Comparison of ENCODE assay signal across 20 cellular contexts in the genomic region with DNA sequence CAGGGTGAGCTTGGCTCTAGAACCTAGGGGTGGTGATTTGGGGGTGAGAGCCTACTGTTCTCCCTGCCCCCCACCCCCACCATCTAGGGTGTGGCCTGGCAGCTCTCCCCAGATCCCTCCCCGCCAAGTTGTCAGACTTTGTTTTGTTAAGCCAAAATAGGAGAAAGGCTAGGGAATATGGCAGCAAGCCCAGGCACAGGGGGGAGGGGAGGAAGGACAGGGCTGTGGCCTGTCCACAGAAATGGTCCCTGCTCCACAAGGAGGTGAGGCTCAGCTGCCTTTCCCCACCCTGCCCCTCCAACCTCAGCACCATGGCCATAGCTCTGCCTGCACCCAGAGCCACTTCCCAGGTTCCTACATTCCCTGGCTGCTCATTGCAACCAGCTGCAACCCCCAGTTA. TPM values are rescaled to one million over a fixed set of nuclear protein-coding genes. Genes with fewer than 3 reads are reported as not detected.
DNase-seq lines count a peak whose midpoint lies in the region; ATAC-seq and TF ChIP-seq lines count a peak whose summit lies in the region.
"Had no signal": no experiment of that assay in that cellular context is flagged by ENCODE, and none has a peak within 500 bp of the region (broad histone marks: within the 10 kb centered on the region; RNA-seq: fewer than 3 reads in every experiment).

No MANE protein-coding gene starts in this region.

- H3K18ac ChIP-seq in H9 (ENCODE audit: insufficient read length, low read depth, low read length) = no peak overlapping the region

- no peak overlapping the region for H3T11ph ChIP-seq in H9 (ENCODE audit: low read length)

- no peak overlapping the region for H2AK5ac ChIP-seq in H9 (ENCODE audit: insufficient read length, low read length)

- no peak overlapping the region for H4K5ac ChIP-seq in H9 (ENCODE audit: insufficient read length, low read depth, low read length)

- no peaks in the 10 kb centered on the region for H3K79me2 ChIP-seq in H9 (ENCODE audit: insufficient read depth, low read length)

- peaks cover 68% of the 10 kb centered on the region for H3K27me3 Mint-ChIP-seq in H9 (ENCODE audit: low read depth)
- H3K27me3 Mint-ChIP-seq: activated CD4-positive, alpha-beta T cell treated with anti-CD3 and anti-CD28 coated beads for 36 hours; central memory CD8-positive, alpha-beta T cell had no signal

- no peaks in the 10 kb centered on the region for H3K23me2 ChIP-seq in H9 (ENCODE audit: insufficient read length, low read depth, low read length, poor library complexity, severe bottlenecking)

- H2BK20ac ChIP-seq in H9 (ENCODE audit: low read depth, low read length, poor library complexity, severe bottlenecking) = no peak overlapping the region

- H3K4ac ChIP-seq in H9 (ENCODE audit: low read depth, low read length) = no peak overlapping the region

- H3K4me3 Mint-ChIP-seq in H9 = no peak overlapping the region
- H3K4me3 Mint-ChIP-seq: activated CD4-positive, alpha-beta T cell treated with anti-CD3 and anti-CD28 coated beads for 36 hours; CD8-positive, alpha-beta T cell; central memory CD8-positive, alpha-beta T cell; HFFc6 had no signal

- no peak overlapping the region for H4K91ac ChIP-seq in H9 (ENCODE audit: insufficient read length, low read depth, low read length)

- no peak overlapping the region for H3K9ac ChIP-seq in H9 (ENCODE audit: extremely low read depth, insufficient read length, low read length)

- H2BK120ac ChIP-seq in H9 (ENCODE audit: low read depth, low read length, poor library complexity, severe bottlenecking) = no peak overlapping the region

- no peak for TF ChIP-seq CTCF in fibroblast of the aortic adventitia (IDR thresholded peaks at IDR 0.05; ENCODE audit: insufficient read depth, low read length)
- TF ChIP-seq CTCF in stomach (IDR thresholded peaks at IDR 0.05) = no peak
- TF ChIP-seq CTCF in H9 (conservative IDR thresholded peaks at IDR 0.05) = no peak

- ATAC-seq in left lobe of liver (peak; percentile 89), HG03039 (IDR thresholded peaks at IDR 0.05; ENCODE audit: unreplicated experiment) (no peak), GM19324 (IDR thresholded peaks at IDR 0.05; ENCODE audit: low FRiP score, unreplicated experiment) (no peak)
- ATAC-seq: activated CD4-positive, alpha-beta T cell treated with anti-CD3 and anti-CD28 coated beads for 36 hours; CD8-positive, alpha-beta T cell had no signal

- H3K9me3 Mint-ChIP-seq in H9 = peaks cover 7 to 9% of the 10 kb centered on the region in 2 experiments; a peak in 4 of 5 replicates
- H3K9me3 Mint-ChIP-seq: CD8-positive, alpha-beta T cell; central memory CD8-positive, alpha-beta T cell had no signal

- H3K9me3 ChIP-seq in stomach = no peaks in the 10 kb centered on the region
- H3K9me3 ChIP-seq in H9 (ENCODE audit: control insufficient read depth, low read depth, low read length) = no peaks in the 10 kb centered on the region

- H2BK5ac ChIP-seq in H9 (ENCODE audit: insufficient read length, low read length) = no peak overlapping the region

- no peak overlapping the region for H3K56ac ChIP-seq in H9 (ENCODE audit: insufficient read length, low read depth, low read length)

- 0 to 33% (median 26%) methylated on average over 1 of the region's 1 CpG for WGBS in stomach, 5 donors
- WGBS in H9 (ENCODE audit: extremely low coverage, insufficient read length, low lambda C conversion rate) = no CpG with 5 or more reads among the region's 1 CpG

- no peak overlapping the region for H3K27ac ChIP-seq in stomach
- H3K27ac ChIP-seq in H9 (ENCODE audit: insufficient read length, low read depth, low read length) = no peak overlapping the region

- H3K4me1 Mint-ChIP-seq in H9 = peaks cover 2 to 3% of the 10 kb centered on the region in 2 experiments; a peak in 3 of 4 replicates
- H3K4me1 Mint-ChIP-seq: activated CD4-positive, alpha-beta T cell treated with anti-CD3 and anti-CD28 coated beads for 36 hours had no signal

- peaks cover 3% of the 10 kb centered on the region for H4K20me1 ChIP-seq in H9 (ENCODE audit: control insufficient read depth, insufficient read depth, insufficient read length)

- H3K23ac ChIP-seq in H9 (ENCODE audit: insufficient read length, low read depth, low read length) = no peak overlapping the region

- H3K27me3 ChIP-seq in stomach (no peaks in the 10 kb centered on the region), H9 (ENCODE audit: insufficient read depth, low read length) (no peaks in the 10 kb centered on the region)

- no peak for TF ChIP-seq POLR2A in stomach (IDR thresholded peaks at IDR 0.05)

- peaks cover 0 to 7% (median 0%) of the 10 kb centered on the region in 4 donors for H3K36me3 ChIP-seq in stomach

- no peak overlapping the region for H2BK15ac ChIP-seq in H9 (ENCODE audit: low read depth, low read length)

- peaks cover 15 to 20% (median 15%) of the 10 kb centered on the region in 3 experiments for H3K36me3 Mint-ChIP-seq in H9 (ENCODE audit: insufficient read depth in 1 of 3, low read depth in 3 of 3)

- no peak overlapping the region for H4K8ac ChIP-seq in H9 (replicated peaks; ENCODE audit: insufficient read length, low read depth, low read length)

- H3K27ac Mint-ChIP-seq in H9 = no peak overlapping the region
- H3K27ac Mint-ChIP-seq: activated CD4-positive, alpha-beta T cell treated with anti-CD3 and anti-CD28 coated beads for 36 hours; CD8-positive, alpha-beta T cell; HFFc6 had no signal

- H3K4me1 ChIP-seq in stomach = peaks cover 3 to 18% (median 10%) of the 10 kb centered on the region in 4 donors
- no peaks in the 10 kb centered on the region for H3K4me1 ChIP-seq in H9 (ENCODE audit: insufficient read depth, low read length)

- intact Hi-C loops in stomach (cut with DNase I; ENCODE audit: low total_unique reads) = no loop called here

- H2BK12ac ChIP-seq in H9 (ENCODE audit: insufficient read length, low read depth, low read length) = no peak overlapping the region

- H2AFZ ChIP-seq in H9 (ENCODE audit: low read length) = no peak overlapping the region

- H3K4me2 ChIP-seq in H9 (ENCODE audit: insufficient read depth, insufficient read length, low read length) = no peak overlapping the region

- no peak overlapping the region for H3K4me3 ChIP-seq in fibroblast of the aortic adventitia (ENCODE audit: low read depth, low read length)
- H3K4me3 ChIP-seq in stomach = no peak overlapping the region

- H3K14ac ChIP-seq in H9 (ENCODE audit: insufficient read depth, low read length) = no peak overlapping the region

- peak; percentile 21 for DNase-seq in NCI-H69 (lab: John Stamatoyannopoulos, UW)
- DNase-seq in fibroblast of the aortic adventitia (ENCODE audit: low read depth) = peak; percentile 43
- peak; percentile 82 for DNase-seq in left lobe of liver (ENCODE audit: low spot score)
- DNase-seq in stomach = peak; percentile 30
- no peak for DNase-seq in activated CD4-positive, alpha-beta T cell treated with anti-CD3 and anti-CD28 coated beads, Interleukin-2, amount 50 U/mL, for 48 hours
- no peak for DNase-seq in H9
- DNase-seq: activated CD4-positive, alpha-beta T cell treated with anti-CD3 and anti-CD28 coated beads for 36 hours; activated CD8-positive, alpha-beta memory T cell treated with anti-CD3 and anti-CD28 coated beads, Interleukin-2, amount 50 U/mL, for 48 hours; activated effector memory CD4-positive, alpha-beta T cell treated with Interleukin-2 at 50 U/mL for 16 hours; CD8-positive, alpha-beta T cell; HFFc6; hippocampal formation; KBM-7; NCI-H1048; NCI-H2081; NCI-H510A treated with DMSO at 0.1 percent for 48 hours; SW 1271 had no signal

- no peaks in the 10 kb centered on the region for H3K79me1 ChIP-seq in H9 (ENCODE audit: insufficient read depth, low read depth, low read length, poor library complexity, severe bottlenecking)

- no peak for TF ChIP-seq EP300 in stomach (IDR thresholded peaks at IDR 0.05)

RNA-seq across cellular contexts. Expression of gene SCUBE3, which starts 17.2 kb away (rescaled TPM):
- 1.8 and 10.0 TPM in 2 replicates for total RNA-seq in fibroblast of the aortic adventitia (ENCODE audit: low replicate concordance)
- 0.03 TPM for total RNA-seq in left lobe of liver
- 1 to 10 TPM in 2 of 5 donors, under 1 TPM in 2, not detected in 1; 0.29 to 2.3 (median 0.77) TPM for total RNA-seq in stomach
- under 1 TPM; 0.15 to 0.31 (median 0.23) TPM for polyA plus RNA-seq in stomach
- 2.2 and 2.7 TPM in 2 replicates for total RNA-seq in H9 (2021)
- total RNA-seq: activated CD4-positive, alpha-beta T cell treated with anti-CD3 and anti-CD28 coated beads for 36 hours; CD8-positive, alpha-beta T cell had no signal

RNA-seq across cellular contexts. Expression of gene ZNF76, which starts 28.6 kb away (rescaled TPM):
- 5.9 and 18.4 TPM in 2 replicates for total RNA-seq in fibroblast of the aortic adventitia (ENCODE audit: low replicate concordance)
- total RNA-seq in left lobe of liver = 20.1 TPM
- 10 to 100 TPM; 15.1 to 92.0 (median 38.2) TPM for total RNA-seq in stomach
- 10 to 100 TPM; 19.4 to 23.8 (median 23.2) TPM for polyA plus RNA-seq in stomach
- total RNA-seq in H9 (2021) = 21.1 and 22.8 TPM in 2 replicates

Comparison
In these comparisons a context has a peak if more than half of its experiments do, and no peak if none do; other contexts are left out.
1. DNase-seq: peak in NCI-H69 (single experiment), fibroblast of the aortic adventitia (single experiment), left lobe of liver (single experiment) and stomach (single experiment); none in activated CD4-positive, alpha-beta T cell treated with anti-CD3 and anti-CD28 coated beads, Interleukin-2, amount 50 U/mL, for 48 hours (0 of 2) and H9 (single experiment).